In the genomic region with DNA sequence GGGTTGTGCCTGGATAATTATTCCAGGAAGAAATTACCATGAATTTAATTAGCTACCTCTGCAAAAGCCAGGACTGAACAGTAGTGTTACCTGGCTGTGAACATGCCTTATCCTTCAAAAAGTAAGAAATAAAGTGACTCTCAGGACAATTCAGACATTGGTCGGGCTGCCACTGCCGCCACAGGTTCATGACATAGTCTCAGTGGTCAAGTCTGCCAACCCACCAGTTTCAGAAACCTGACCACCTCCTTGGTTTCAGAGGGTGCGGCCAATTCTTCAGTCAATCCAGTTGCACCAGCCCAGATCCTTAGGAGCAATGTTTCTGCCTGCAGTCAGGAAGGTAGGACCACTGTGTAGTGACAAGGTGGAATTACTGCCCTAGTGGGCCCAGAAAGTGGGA, we compare ENCODE assay signal across 3 cellular contexts.
"Had no signal": no experiment of that assay in that cellular context is flagged by ENCODE, and none has a peak within 500 bp of the region (broad histone marks: within the 10 kb centered on the region; RNA-seq: fewer than 3 reads in every experiment).

No MANE protein-coding gene starts in this region.

- ATAC-seq: GM12878 had no signal

- DNase-seq: GDM1, GF-D8 had no signal

- H3K4me3 ChIP-seq: GM12878 had no signal
